Comparison of ENCODE assay signal across 12 cellular contexts in genomic region chr22:46269564-46269963, GRCh38. TPM values are rescaled to one million over a fixed set of nuclear protein-coding genes. Genes with fewer than 3 reads are reported as not detected.
A peak's percentile ranks its signal among the peaks of the same experiment; 100 is the strongest.
DNase-seq lines count a peak whose midpoint lies in the region; ATAC-seq and TF ChIP-seq lines count a peak whose summit lies in the region.
"Had no signal": no experiment of that assay in that cellular context is flagged by ENCODE, and none has a peak within 500 bp of the region (broad histone marks: within the 10 kb centered on the region; RNA-seq: fewer than 3 reads in every experiment).

No MANE protein-coding gene starts in this region.

- H3K36me3 ChIP-seq in lower lobe of right lung (peaks cover 30% of the 10 kb centered on the region), subcutaneous abdominal adipose tissue (ENCODE audit: control insufficient read depth in 5 of 5, insufficient read depth in 5 of 5, low read length in 5 of 5) (peaks cover 0 to 43% (median 30%) of the 10 kb centered on the region in 5 donors)

- POLR2A ChIA-PET in activated CD4-positive, alpha-beta memory T cell treated with anti-CD3 and anti-CD28 coated beads, Interleukin-2, amount 10 ng/mL, durations not matched to agents 7 days and 5 days (lab: Charles Lee) = interaction anchor here (1.2 to 3.4 kb wide), 2 partner anchors 11 to 27 kb away, joined by 4 to 14 read pairs; partner anchors contain the start of gene GTSE1

- peak overlapping the region; percentile 10 for H3K4me3 Mint-ChIP-seq in activated naive CD8-positive, alpha-beta T cell
- no peak overlapping the region for H3K4me3 Mint-ChIP-seq in activated naive CD8-positive, alpha-beta T cell treated with anti-CD3 and anti-CD28 coated beads for 36 hours
- H3K4me3 Mint-ChIP-seq in activated CD4-positive, alpha-beta memory T cell treated with anti-CD3 and anti-CD28 coated beads, Interleukin-2, amount 10 ng/mL, durations not matched to agents 7 days and 5 days = peak overlapping the region; percentile 53

- no peak overlapping the region for H3K27ac Mint-ChIP-seq in activated naive CD8-positive, alpha-beta T cell
- H3K27ac Mint-ChIP-seq in activated naive CD8-positive, alpha-beta T cell treated with anti-CD3 and anti-CD28 coated beads for 36 hours = no peak overlapping the region
- no peak overlapping the region for H3K27ac Mint-ChIP-seq in activated CD4-positive, alpha-beta memory T cell treated with anti-CD3 and anti-CD28 coated beads, Interleukin-2, amount 10 ng/mL, durations not matched to agents 7 days and 5 days

- ATAC-seq in lower lobe of right lung = peak in 1 of 2 donors; percentile 4

- H3K36me3 Mint-ChIP-seq in activated naive CD8-positive, alpha-beta T cell = no peaks in the 10 kb centered on the region
- peaks cover 4% of the 10 kb centered on the region for H3K36me3 Mint-ChIP-seq in activated naive CD8-positive, alpha-beta T cell treated with anti-CD3 and anti-CD28 coated beads for 36 hours
- peaks cover 45% of the 10 kb centered on the region for H3K36me3 Mint-ChIP-seq in activated CD4-positive, alpha-beta memory T cell treated with anti-CD3 and anti-CD28 coated beads, Interleukin-2, amount 10 ng/mL, durations not matched to agents 7 days and 5 days (ENCODE audit: low read depth)

- H3K27me3 Mint-ChIP-seq in activated naive CD8-positive, alpha-beta T cell = peaks cover under 1% of the 10 kb centered on the region
- peaks cover 26% of the 10 kb centered on the region for H3K27me3 Mint-ChIP-seq in activated naive CD8-positive, alpha-beta T cell treated with anti-CD3 and anti-CD28 coated beads for 36 hours
- peaks cover 22% of the 10 kb centered on the region for H3K27me3 Mint-ChIP-seq in activated CD4-positive, alpha-beta memory T cell treated with anti-CD3 and anti-CD28 coated beads, Interleukin-2, amount 10 ng/mL, durations not matched to agents 7 days and 5 days

- H3K27me3 ChIP-seq in lower lobe of right lung (ENCODE audit: low read depth) (no peaks in the 10 kb centered on the region), subcutaneous abdominal adipose tissue (ENCODE audit: control insufficient read depth in 5 of 5, insufficient read depth in 4 of 5, low read length in 5 of 5) (no peaks in the 10 kb centered on the region)
- H3K27me3 ChIP-seq: BE2C had no signal

- H3K27ac ChIP-seq in lower lobe of right lung (peak overlapping the region; percentile 8), subcutaneous abdominal adipose tissue (ENCODE audit: low read depth, low read length) (peak overlapping the region; percentile 74)
- H3K27ac ChIP-seq: PC-9 had no signal

- DNase-seq in activated naive CD8-positive, alpha-beta T cell treated with anti-CD3 and anti-CD28 coated beads for 36 hours = no peak
- DNase-seq in activated CD4-positive, alpha-beta memory T cell treated with anti-CD3 and anti-CD28 coated beads, Interleukin-2, amount 10 ng/mL, durations not matched to agents 7 days and 5 days = no peak
- DNase-seq in lower lobe of right lung (no peak), T-helper 9 cell (no peak), DMS153 treated with DMSO at 0.1 percent for 48 hours (lab: John Stamatoyannopoulos, UW; ENCODE audit: unreplicated experiment) (no peak), NCI-H446 (lab: John Stamatoyannopoulos, UW) (no peak)
- DNase-seq: BE2C, foreskin melanocyte, NCI-H2171, PC-9 had no signal

- intact Hi-C loops in lower lobe of right lung (cut with DNase I) = no loop called here

- peaks cover 9% of the 10 kb centered on the region for H3K4me1 Mint-ChIP-seq in activated naive CD8-positive, alpha-beta T cell (ENCODE audit: low read depth)
- peaks cover 8% of the 10 kb centered on the region for H3K4me1 Mint-ChIP-seq in activated naive CD8-positive, alpha-beta T cell treated with anti-CD3 and anti-CD28 coated beads for 36 hours
- peaks cover 25% of the 10 kb centered on the region for H3K4me1 Mint-ChIP-seq in activated CD4-positive, alpha-beta memory T cell treated with anti-CD3 and anti-CD28 coated beads, Interleukin-2, amount 10 ng/mL, durations not matched to agents 7 days and 5 days

- no peak overlapping the region for H3K4me3 ChIP-seq in lower lobe of right lung
- H3K4me3 ChIP-seq in subcutaneous abdominal adipose tissue (ENCODE audit: low read depth in 1 of 5, low read length in 5 of 5) = peak overlapping the region in 4 of 5 donors; percentile 7 to 56 (median 16)
- H3K4me3 ChIP-seq: PC-9 had no signal

- no peak for TF ChIP-seq CTCF in lower lobe of right lung (IDR thresholded peaks at IDR 0.05)

- H3K9me3 Mint-ChIP-seq in activated naive CD8-positive, alpha-beta T cell (ENCODE audit: low read depth) = no peaks in the 10 kb centered on the region
- peaks cover 7% of the 10 kb centered on the region for H3K9me3 Mint-ChIP-seq in activated naive CD8-positive, alpha-beta T cell treated with anti-CD3 and anti-CD28 coated beads for 36 hours
- H3K9me3 Mint-ChIP-seq in activated CD4-positive, alpha-beta memory T cell treated with anti-CD3 and anti-CD28 coated beads, Interleukin-2, amount 10 ng/mL, durations not matched to agents 7 days and 5 days = peaks cover 5% of the 10 kb centered on the region

- H3K9me3 ChIP-seq in lower lobe of right lung = no peaks in the 10 kb centered on the region
- H3K9me3 ChIP-seq in subcutaneous abdominal adipose tissue (ENCODE audit: control insufficient read depth in 5 of 5, low read length in 5 of 5) = no peaks in the 10 kb centered on the region
- H3K9me3 ChIP-seq: BE2C had no signal

- CTCF ChIA-PET in activated CD4-positive, alpha-beta memory T cell treated with anti-CD3 and anti-CD28 coated beads, Interleukin-2, amount 10 ng/mL, durations not matched to agents 7 days and 5 days (lab: Charles Lee) = no interaction called here

- H3K4me1 ChIP-seq in lower lobe of right lung (peaks cover 25% of the 10 kb centered on the region), subcutaneous abdominal adipose tissue (ENCODE audit: control insufficient read depth in 5 of 5, insufficient read depth in 5 of 5, low read length in 5 of 5) (peaks cover 0 to 33% (median 25%) of the 10 kb centered on the region in 5 donors)
- H3K4me1 ChIP-seq: BE2C had no signal

- peak overlapping the region in 2 of 5 donors; percentile 4 to 59 for H3K9ac ChIP-seq in subcutaneous abdominal adipose tissue (ENCODE audit: low read length in 5 of 5)

RNA-seq across cellular contexts. Expression of gene TTC38, which starts 1.8 kb away (rescaled TPM):
- 1 to 10 TPM; 6.6 to 7.9 TPM for total RNA-seq in activated naive CD8-positive, alpha-beta T cell treated with anti-CD3 and anti-CD28 coated beads for 36 hours
- 10 to 100 TPM; 17.8 to 20.7 TPM for total RNA-seq in activated CD4-positive, alpha-beta memory T cell treated with anti-CD3 and anti-CD28 coated beads, Interleukin-2, amount 10 ng/mL, durations not matched to agents 7 days and 5 days
- 26.8 TPM for total RNA-seq in lower lobe of right lung

RNA-seq across cellular contexts. Expression of gene PKDREJ, which starts 6.4 kb away (rescaled TPM):
- total RNA-seq in activated naive CD8-positive, alpha-beta T cell treated with anti-CD3 and anti-CD28 coated beads for 36 hours = not detected
- not detected for total RNA-seq in activated CD4-positive, alpha-beta memory T cell treated with anti-CD3 and anti-CD28 coated beads, Interleukin-2, amount 10 ng/mL, durations not matched to agents 7 days and 5 days
- not detected for total RNA-seq in lower lobe of right lung
- total RNA-seq: PC-9 had no signal

RNA-seq across cellular contexts. Expression of gene CDPF1, which starts 19.5 kb away (rescaled TPM):
- total RNA-seq in activated naive CD8-positive, alpha-beta T cell treated with anti-CD3 and anti-CD28 coated beads for 36 hours = 10 to 100 TPM in 1 of 2 experiments, 1 to 10 TPM in 1; 8.4 to 10.7 TPM
- 10 to 100 TPM in 1 of 2 experiments, 1 to 10 TPM in 1; 9.6 to 11.8 TPM for total RNA-seq in activated CD4-positive, alpha-beta memory T cell treated with anti-CD3 and anti-CD28 coated beads, Interleukin-2, amount 10 ng/mL, durations not matched to agents 7 days and 5 days
- total RNA-seq in lower lobe of right lung = 7.1 TPM

RNA-seq across cellular contexts. Expression of gene GTSE1, which starts 27.1 kb away (rescaled TPM):
- 10 to 100 TPM; 37.3 to 42.0 TPM for total RNA-seq in activated naive CD8-positive, alpha-beta T cell treated with anti-CD3 and anti-CD28 coated beads for 36 hours
- 10 to 100 TPM; 67.6 to 76.2 TPM for total RNA-seq in activated CD4-positive, alpha-beta memory T cell treated with anti-CD3 and anti-CD28 coated beads, Interleukin-2, amount 10 ng/mL, durations not matched to agents 7 days and 5 days
- total RNA-seq in lower lobe of right lung = 1.4 TPM
